Comparison of ENCODE assay signal across 8 cellular contexts in the genomic region with DNA sequence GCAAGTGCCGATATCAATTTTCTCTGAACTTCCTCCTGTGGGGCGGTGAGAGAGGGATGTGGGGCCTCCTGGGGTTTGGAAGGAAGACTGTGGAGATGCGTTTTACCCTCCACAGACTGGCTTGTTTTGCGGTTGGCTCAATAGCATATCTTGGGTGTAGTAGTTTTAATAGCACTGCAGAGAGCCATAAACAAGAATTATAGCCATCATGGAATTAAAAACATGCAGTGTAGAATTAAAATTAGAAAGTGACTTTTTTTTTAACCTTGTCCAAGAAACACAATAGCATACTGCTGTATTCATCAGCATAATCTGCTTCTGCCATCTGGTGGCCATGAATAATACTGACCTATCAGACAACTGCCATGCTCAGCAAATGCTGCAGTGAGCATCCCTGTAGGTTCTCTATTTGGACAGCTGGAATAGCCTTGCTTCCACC. TPM values are rescaled to one million over a fixed set of nuclear protein-coding genes. Genes with fewer than 3 reads are reported as not detected.
DNase-seq lines count a peak whose midpoint lies in the region; ATAC-seq and TF ChIP-seq lines count a peak whose summit lies in the region.

No MANE protein-coding gene starts in this region.

- in situ Hi-C loops in SK-MEL-5 (cut with HindIII; ENCODE audit: low pct_unique_long_range_greater_than_20kb, low sequenced_read_pairs): no loop called here

- H3K4me3 ChIP-seq in NB4 (ENCODE audit: low read depth, low read length): no peak overlapping the region

- ATAC-seq in GM21381 (IDR thresholded peaks at IDR 0.05; ENCODE audit: unreplicated experiment) (peak; percentile 60), left colon (peak; percentile 93), GM18868 (IDR thresholded peaks at IDR 0.05; ENCODE audit: unreplicated experiment) (no peak)
- ATAC-seq in stimulated activated naive CD8-positive, alpha-beta T cell treated with anti-CD3 and anti-CD28 coated beads, Interleukin-15, Interleukin-2, amounts not matched to agents 100 U/mL and 50 U/mL, for 24 hours: peak; percentile 57

- no peak for TF ChIP-seq POLR2A in NB4 (IDR thresholded peaks at IDR 0.05; ENCODE audit: extremely low read depth, insufficient read length)

- no peak overlapping the region for H3K27ac ChIP-seq in caudate nucleus (ENCODE audit: low read depth, low read length)

- DNase-seq in DMS53 (lab: John Stamatoyannopoulos, UW): peak; percentile 91
- peak; percentile 52 for DNase-seq in NB4 (ENCODE audit: low read depth)
- peak; percentile 67 for DNase-seq in SK-MEL-5 (ENCODE audit: low read depth, low spot score)
- peak in 38 of 61 donors; percentile 0 to 72 (median 4) for DNase-seq in caudate nucleus (lab: John Stamatoyannopoulos, UW)
- DNase-seq in left colon: peak; percentile 30 to 34
- DNase-seq in stimulated activated naive CD8-positive, alpha-beta T cell treated with anti-CD3 and anti-CD28 coated beads, Interleukin-15, Interleukin-2, amounts not matched to agents 100 U/mL and 50 U/mL, for 24 hours: peak; percentile 33

- TF ChIP-seq CTCF in NB4 (IDR thresholded peaks at IDR 0.05; ENCODE audit: low read depth, low read length): peak; percentile 39

- intact Hi-C loops in left colon (cut with DNase I, micrococcal nuclease): loop anchor here in 1 of 2 donors (5.0 to 10.0 kb wide), 2 partner anchors 315 to 448 kb away; a partner anchor contains a TSS

RNA-seq across cellular contexts. Expression of a gene that starts 47.3 kb away (rescaled TPM):
- total RNA-seq in SK-MEL-5 (2014; rRNA removed; shearing (Covaris generic)): 5.6 and 6.0 TPM in 2 replicates
- 5.1 and 9.0 TPM in 2 replicates for polyA plus RNA-seq in SK-MEL-5 (2015; cell fraction: cytosol; rRNA removed)
- polyA plus RNA-seq in SK-MEL-5 (2015; cell fraction: nucleus; rRNA removed): 47.2 and 48.5 TPM in 2 replicates
- total RNA-seq in left colon: 10 to 100 TPM; 10.3 to 10.6 TPM

Comparison
In these comparisons a context has a peak if more than half of its experiments do, and no peak if none do; other contexts are left out.
1. DNase-seq: peak in every context shown above with its lines; median percentile 91 in DMS53; 67 in SK-MEL-5; 52 in NB4; 33 in stimulated activated naive CD8-positive, alpha-beta T cell treated with anti-CD3 and anti-CD28 coated beads, Interleukin-15, Interleukin-2, amounts not matched to agents 100 U/mL and 50 U/mL, for 24 hours; 32 in left colon; 4 in caudate nucleus.